In genomic region chr12:124930576-124930975, GRCh38 we compare ENCODE assay signal across 15 cellular contexts. TPM values are rescaled to one million over a fixed set of nuclear protein-coding genes. Genes with fewer than 3 reads are reported as not detected.
DNase-seq lines count a peak whose midpoint lies in the region; ATAC-seq, FAIRE-seq and TF ChIP-seq lines count a peak whose summit lies in the region.
"Had no signal": no experiment of that assay in that cellular context is flagged by ENCODE, and none has a peak within 500 bp of the region (broad histone marks: within the 10 kb centered on the region; RNA-seq: fewer than 3 reads in every experiment).

No MANE protein-coding gene starts in this region.

- no peak for TF ChIP-seq EP300 in A549 (IDR thresholded peaks at IDR 0.05)

- POLR2A ChIA-PET in activated CD4-positive, alpha-beta T cell treated with anti-CD3 and anti-CD28 coated beads, Interleukin-2, amount 10 ng/mL, durations not matched to agents 7 days and 5 days (lab: Charles Lee): interaction anchor here (0.7 kb wide), 1 partner anchor 685 kb away, joined by 4 read pairs; no protein-coding TSS in a partner anchor
- POLR2A ChIA-PET in A549 (lab: Yijun Ruan, JAX): no interaction called here

- peak overlapping the region; percentile 97 to 98; a peak in 5 of 6 replicates for H3K27ac ChIP-seq in A549

- H3K27ac Mint-ChIP-seq in activated CD4-positive, alpha-beta T cell treated with anti-CD3 and anti-CD28 coated beads, Interleukin-2, amount 10 ng/mL, durations not matched to agents 7 days and 5 days: peak overlapping the region; percentile 44
- peak overlapping the region; percentile 67 for H3K27ac Mint-ChIP-seq in Calu3 (ENCODE audit: unreplicated experiment)
- H3K27ac Mint-ChIP-seq in endothelial cell (ENCODE audit: unreplicated experiment): no peak overlapping the region
- H3K27ac Mint-ChIP-seq: H9 had no signal

- no peak overlapping the region for H3K4me3 ChIP-seq in A549

- H3K4me2 ChIP-seq in A549: no peak overlapping the region

- no peak overlapping the region for H3K4me3 Mint-ChIP-seq in activated CD4-positive, alpha-beta T cell treated with anti-CD3 and anti-CD28 coated beads, Interleukin-2, amount 10 ng/mL, durations not matched to agents 7 days and 5 days
- no peak overlapping the region for H3K4me3 Mint-ChIP-seq in Calu3 (ENCODE audit: low read depth, unreplicated experiment)
- H3K4me3 Mint-ChIP-seq in endothelial cell (ENCODE audit: unreplicated experiment): peak overlapping the region; percentile 37
- H3K4me3 Mint-ChIP-seq: H9 had no signal

- no peak for TF ChIP-seq RAD21 in A549 (conservative IDR thresholded peaks at IDR 0.05 in 1 of 2, IDR thresholded peaks at IDR 0.05 in 1 of 2)

- H3K9me3 ChIP-seq in A549: no peaks in the 10 kb centered on the region
- H3K9me3 ChIP-seq: BE2C had no signal

- CTCF ChIA-PET in activated CD4-positive, alpha-beta T cell treated with anti-CD3 and anti-CD28 coated beads, Interleukin-2, amount 10 ng/mL, durations not matched to agents 7 days and 5 days (lab: Charles Lee): interaction anchor here (0.7 to 3.0 kb wide), 3 partner anchors 10 to 36 kb away, joined by 3 to 10 read pairs (median 10); no protein-coding TSS in a partner anchor
- CTCF ChIA-PET in A549 (lab: Yijun Ruan, JAX) (interaction anchor here (0.6 to 3.2 kb wide), 4 partner anchors 10 to 33 kb away, joined by 3 to 19 read pairs (median 15); no protein-coding TSS in a partner anchor), Calu3 (lab: Charles Lee) (interaction anchor here (1.1 kb wide), 1 partner anchor 10 kb away, joined by 3 read pairs; no protein-coding TSS in a partner anchor)

- H3K4me1 ChIP-seq in A549: peaks cover 11% of the 10 kb centered on the region; the same call in 2 of the 3 replicates
- H3K4me1 ChIP-seq: BE2C had no signal

- no peak for TF ChIP-seq CTCF in A549 (IDR thresholded peaks at IDR 0.05)
- TF ChIP-seq CTCF in Calu3 (IDR thresholded peaks at IDR 0.05; ENCODE audit: unreplicated experiment): no peak
- no peak for TF ChIP-seq CTCF in endothelial cell (IDR thresholded peaks at IDR 0.05; ENCODE audit: unreplicated experiment)

- no peak for TF ChIP-seq POLR2A in A549 (IDR thresholded peaks at IDR 0.05; ENCODE audit: low read length)

- DNase-seq in activated CD4-positive, alpha-beta T cell treated with anti-CD3 and anti-CD28 coated beads, Interleukin-2, amount 10 ng/mL, durations not matched to agents 7 days and 5 days: no peak
- no peak for DNase-seq in activated CD4-positive, alpha-beta T cell treated with anti-CD3 and anti-CD28 coated beads, Interleukin-2, amount 50 U/mL, for 4 hours
- DNase-seq in A549 (ENCODE audit: low read depth in 1 of 2, low spot score in 1 of 2): no peak
- no peak for DNase-seq in Calu3
- no peak for DNase-seq in endothelial cell (ENCODE audit: low spot score)
- no peak for DNase-seq in kidney tubule cell (ENCODE audit: low spot score)
- DNase-seq: BE2C, DMS79, H9, KBM-7, NCI-H1694 treated with DMSO at 0.1 percent for 48 hours, Right ventricle myocardium superior had no signal

- ATAC-seq in A549 (no peak), GM21825 (IDR thresholded peaks at IDR 0.05; ENCODE audit: unreplicated experiment) (no peak), HG02884 (IDR thresholded peaks at IDR 0.05; ENCODE audit: unreplicated experiment) (no peak)

- intact Hi-C loops in Calu3 (cut with micrococcal nuclease; ENCODE audit: unreplicated experiment): no loop called here

- peaks cover 12% of the 10 kb centered on the region for H3K36me3 Mint-ChIP-seq in activated CD4-positive, alpha-beta T cell treated with anti-CD3 and anti-CD28 coated beads, Interleukin-2, amount 10 ng/mL, durations not matched to agents 7 days and 5 days (ENCODE audit: low read depth)
- H3K36me3 Mint-ChIP-seq in Calu3 (ENCODE audit: insufficient read depth, unreplicated experiment) (peaks cover 52% of the 10 kb centered on the region), endothelial cell (ENCODE audit: low read depth, unreplicated experiment) (peaks cover 11% of the 10 kb centered on the region)

- peaks cover 7% of the 10 kb centered on the region for H3K27me3 Mint-ChIP-seq in activated CD4-positive, alpha-beta T cell treated with anti-CD3 and anti-CD28 coated beads, Interleukin-2, amount 10 ng/mL, durations not matched to agents 7 days and 5 days
- H3K27me3 Mint-ChIP-seq in Calu3 (ENCODE audit: unreplicated experiment): peaks cover 16% of the 10 kb centered on the region
- peaks cover 24% of the 10 kb centered on the region for H3K27me3 Mint-ChIP-seq in endothelial cell (ENCODE audit: unreplicated experiment)

- H3K9me3 Mint-ChIP-seq in activated CD4-positive, alpha-beta T cell treated with anti-CD3 and anti-CD28 coated beads, Interleukin-2, amount 10 ng/mL, durations not matched to agents 7 days and 5 days: no peaks in the 10 kb centered on the region
- H3K9me3 Mint-ChIP-seq in Calu3 (ENCODE audit: low read depth, unreplicated experiment) (no peaks in the 10 kb centered on the region), endothelial cell (ENCODE audit: unreplicated experiment) (no peaks in the 10 kb centered on the region)

- no peak for FAIRE-seq in A549 (lab: Jason Lieb, UNC)
- FAIRE-seq: RCC 7860 had no signal

- no TSS peak for BruUV-seq in Calu3 (replicated peaks; lab: Mats Ljungman, UMichigan)

- peaks cover 31% of the 10 kb centered on the region for H3K4me1 Mint-ChIP-seq in activated CD4-positive, alpha-beta T cell treated with anti-CD3 and anti-CD28 coated beads, Interleukin-2, amount 10 ng/mL, durations not matched to agents 7 days and 5 days
- H3K4me1 Mint-ChIP-seq in Calu3 (ENCODE audit: low read depth, unreplicated experiment) (peaks cover 40% of the 10 kb centered on the region), endothelial cell (ENCODE audit: unreplicated experiment) (peaks cover 16% of the 10 kb centered on the region)

TF ChIP-seq in A549, 52 proteins besides CTCF, POLR2A, EP300 and RAD21:
- TF ChIP-seq HEYL (CRISPR knock-in tag; IDR thresholded peaks at IDR 0.05): no peak
- no peak for TF ChIP-seq EHMT2 (IDR thresholded peaks at IDR 0.05; ENCODE audit: low read depth)
- TF ChIP-seq PHF8 (IDR thresholded peaks at IDR 0.05; ENCODE audit: borderline replicate concordance, low read depth): no peak
- TF ChIP-seq HOXA7 (CRISPR knock-in tag; IDR thresholded peaks at IDR 0.05): no peak
- no peak for TF ChIP-seq GATA3 (IDR thresholded peaks at IDR 0.05; ENCODE audit: borderline replicate concordance)
- TF ChIP-seq CHD2 (IDR thresholded peaks at IDR 0.05; ENCODE audit: low read length, partially characterized antibody): no peak
- no peak for TF ChIP-seq SREBF2 (IDR thresholded peaks at IDR 0.05)
- no peak for TF ChIP-seq RCOR1 (IDR thresholded peaks at IDR 0.05; ENCODE audit: low read depth, low read length)
- no peak for TF ChIP-seq FOSL2 (IDR thresholded peaks at IDR 0.05)
- no peak for TF ChIP-seq FOSL2 (CRISPR knock-in tag; IDR thresholded peaks at IDR 0.05)

RNA-seq across cellular contexts. Expression of gene UBC, which starts 16.1 kb away (rescaled TPM):
- 100 to 1,000 TPM; 749 to 755 TPM for total RNA-seq in activated CD4-positive, alpha-beta T cell treated with anti-CD3 and anti-CD28 coated beads, Interleukin-2, amount 10 ng/mL, durations not matched to agents 7 days and 5 days
- polyA plus RNA-seq in A549 (2011; rRNA removed) (2,000 and 2,573 TPM in 2 replicates), A549 (2017; fragmentation: RNase III; extraction: RNeasy Plus Mini Kit Qiagen cat#74134 plus additional on column Dnase treatment) (993 to 1,034 TPM (median 1,028 TPM) in 3 replicates)
- 1,783 and 1,966 TPM in 2 replicates for polyA plus RNA-seq in A549 (2012; cell fraction: cytosol; rRNA removed)
- 1,709 and 1,846 TPM in 2 replicates for polyA plus RNA-seq in A549 (2012; cell fraction: nucleus; rRNA removed)
- 1,104 and 1,174 TPM in 2 replicates for polyA minus RNA-seq in A549 (2011; rRNA and poly(A)+ RNA removed)
- total RNA-seq in Calu3 (2022) (1,247 and 1,434 TPM in 2 replicates), endothelial cell (ENCODE audit: unreplicated experiment) (765 TPM)

RNA-seq across cellular contexts. Expression of gene DHX37, which starts 58.4 kb away (rescaled TPM):
- 10 to 100 TPM; 30.2 to 32.2 TPM for total RNA-seq in activated CD4-positive, alpha-beta T cell treated with anti-CD3 and anti-CD28 coated beads, Interleukin-2, amount 10 ng/mL, durations not matched to agents 7 days and 5 days
- polyA plus RNA-seq in A549 (2011; rRNA removed) (16.7 and 20.4 TPM in 2 replicates), A549 (2017; fragmentation: RNase III; extraction: RNeasy Plus Mini Kit Qiagen cat#74134 plus additional on column Dnase treatment) (37.5 to 37.7 TPM (median 37.6 TPM) in 3 replicates)
- 36.3 and 44.9 TPM in 2 replicates for polyA plus RNA-seq in A549 (2012; cell fraction: cytosol; rRNA removed)
- 104 and 118 TPM in 2 replicates for polyA plus RNA-seq in A549 (2012; cell fraction: nucleus; rRNA removed)
- 28.6 and 47.1 TPM in 2 replicates for polyA minus RNA-seq in A549 (2011; rRNA and poly(A)+ RNA removed)
- total RNA-seq in Calu3 (2022) (49.2 and 57.6 TPM in 2 replicates), endothelial cell (ENCODE audit: unreplicated experiment) (9.2 TPM)
